Comparison of ENCODE assay signal across 29 cellular contexts in the genomic region with DNA sequence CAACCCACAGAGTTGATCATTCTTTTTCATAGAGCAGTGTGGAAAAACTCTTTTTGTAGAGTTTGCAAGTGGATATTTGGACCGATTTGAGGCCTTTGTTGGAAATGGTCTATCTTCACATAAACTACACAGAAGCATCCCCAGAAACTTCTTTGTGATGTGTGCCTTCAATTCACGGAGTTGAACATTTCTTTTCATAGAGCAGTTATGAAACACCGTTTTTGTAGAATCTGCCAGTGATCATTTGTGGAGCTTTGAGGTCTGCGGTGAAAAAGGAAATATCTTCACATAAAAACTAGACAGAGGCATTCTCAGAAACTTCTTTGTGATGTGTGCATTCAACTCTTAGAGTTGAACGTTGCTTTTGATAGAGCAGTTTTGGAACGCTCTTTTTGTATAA.
"Had no signal": no experiment of that assay in that cellular context is flagged by ENCODE, and none has a peak within 500 bp of the region (broad histone marks: within the 10 kb centered on the region; RNA-seq: fewer than 3 reads in every experiment).

No MANE protein-coding gene starts in this region.

- H3K4me1 Mint-ChIP-seq: central memory CD8-positive, alpha-beta T cell had no signal

- DNase-seq: activated CD4-positive, alpha-beta memory T cell treated with anti-CD3 and anti-CD28 coated beads, Interleukin-2, amount 10 ng/mL, durations not matched to agents 7 days and 5 days; activated CD4-positive, alpha-beta T cell treated with anti-CD3 and anti-CD28 coated beads for 1 hour; activated CD4-positive, alpha-beta T cell treated with anti-CD3 and anti-CD28 coated beads for 48 hours; activated CD4-positive, CD25-positive, alpha-beta regulatory T cell; activated CD8-positive, alpha-beta memory T cell treated with anti-CD3 and anti-CD28 coated beads, Interleukin-2, amount 50 U/mL, for 4 hours; activated gamma-delta T cell; activated naive CD4-positive, alpha-beta T cell treated with Interleukin-2 at 50 U/mL for 16 hours; amygdala; colonic mucosa; MM.1S; MV-4-11; NCI-H1092; NCI-H1436 treated with DMSO at 0.1 percent for 48 hours; NCI-H1694 treated with DMSO at 0.1 percent for 48 hours; NCI-H2029; NCI-H345; NCI-H524 treated with DMSO at 0.1 percent for 48 hours; NK-92 treated with Interleukin-12 subunit alpha and Interleukin-12 subunit beta, amount 100 ng/mL, for 24 hours; PC-3; Peyer's patch; Right ventricle myocardium superior; SW 1271; T1000; WERI-Rb-1 had no signal

- H3K9me3 Mint-ChIP-seq: central memory CD8-positive, alpha-beta T cell had no signal

- H3K27me3 Mint-ChIP-seq: activated CD4-positive, alpha-beta memory T cell treated with anti-CD3 and anti-CD28 coated beads, Interleukin-2, amount 10 ng/mL, durations not matched to agents 7 days and 5 days; central memory CD8-positive, alpha-beta T cell had no signal

- ATAC-seq: PC-3 had no signal

- H3K4me3 ChIP-seq: ascending aorta, cardiac muscle cell, colonic mucosa, Peyer's patch had no signal

- H3K9me3 ChIP-seq: ascending aorta, colonic mucosa, Peyer's patch had no signal

- H3K9ac ChIP-seq: KMS-11 had no signal

- H3K36me3 ChIP-seq: ascending aorta, cardiac muscle cell, colonic mucosa, Peyer's patch, WERI-Rb-1 had no signal

- H3K27ac ChIP-seq: ascending aorta, cardiac muscle cell, colonic mucosa, KMS-11, Peyer's patch, WERI-Rb-1 had no signal

- H3K4me2 ChIP-seq: KMS-11 had no signal

- H3K27ac Mint-ChIP-seq: activated CD4-positive, alpha-beta memory T cell treated with anti-CD3 and anti-CD28 coated beads, Interleukin-2, amount 10 ng/mL, durations not matched to agents 7 days and 5 days; activated T-helper 2 cell treated with anti-CD3 and anti-CD28 coated beads, Interferon-gamma antibody, Interleukin-2, Interleukin-4, amounts not matched to agents 10 μg/mL and 5 μg/mL and 100 μg/mL, durations not matched to agents 14 hours and 24 hours and 36 hours had no signal

- H3K27me3 ChIP-seq: ascending aorta, cardiac muscle cell, colonic mucosa, Peyer's patch had no signal

- H3K4me3 Mint-ChIP-seq: activated CD4-positive, alpha-beta memory T cell treated with anti-CD3 and anti-CD28 coated beads, Interleukin-2, amount 10 ng/mL, durations not matched to agents 7 days and 5 days; central memory CD8-positive, alpha-beta T cell had no signal

- H3K4me1 ChIP-seq: ascending aorta, colonic mucosa, Peyer's patch had no signal
